Comparison of ENCODE assay signal across 16 cellular contexts in the genomic region with DNA sequence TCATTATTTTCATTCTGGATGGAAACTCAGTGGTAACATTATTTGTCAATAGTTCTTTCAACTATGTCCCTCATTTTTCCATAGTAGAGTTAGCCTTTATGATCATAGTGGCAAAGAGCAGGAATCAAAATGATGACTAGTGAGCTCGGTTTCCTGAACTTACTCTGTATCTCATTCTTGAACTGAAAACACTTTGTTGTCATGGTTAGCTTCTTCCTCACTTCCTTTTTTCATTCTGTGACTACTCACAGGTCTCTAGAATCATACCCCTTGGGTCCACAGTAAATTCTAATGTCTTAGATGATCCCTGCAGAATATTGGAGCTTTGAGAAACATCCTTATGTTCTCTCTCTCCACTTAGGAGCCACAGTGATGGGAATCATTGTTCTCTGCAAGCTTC. TPM values are rescaled to one million over a fixed set of nuclear protein-coding genes. Genes with fewer than 3 reads are reported as not detected.
DNase-seq lines count a peak whose midpoint lies in the region; ATAC-seq, FAIRE-seq and TF ChIP-seq lines count a peak whose summit lies in the region.
"Had no signal": no experiment of that assay in that cellular context is flagged by ENCODE, and none has a peak within 500 bp of the region (broad histone marks: within the 10 kb centered on the region; RNA-seq: fewer than 3 reads in every experiment).

No MANE protein-coding gene starts in this region.

- intact Hi-C loops in pancreas (cut with DNase I): no loop called here

- peaks cover 64% of the 10 kb centered on the region for H3K27me3 Mint-ChIP-seq in activated CD8-positive, alpha-beta memory T cell treated with anti-CD3 and anti-CD28 coated beads, Interleukin-2, amount 10 ng/mL, durations not matched to agents 7 days and 5 days
- H3K27me3 Mint-ChIP-seq in stimulated activated memory B cell treated with anti-CD40 and anti-IgM and Interleukin-4, amounts not matched to agents 10 μg/mL and 1 μg/mL and 100 μg/mL, for 72 hours: peaks cover 31% of the 10 kb centered on the region

- H3K27ac ChIP-seq in pancreas: no peak overlapping the region
- H3K27ac ChIP-seq: A549, esophagus squamous epithelium had no signal

- peak; percentile 48 for ATAC-seq in activated CD8-positive, alpha-beta memory T cell treated with anti-CD3 and anti-CD28 coated beads, Interleukin-2, amount 10 ng/mL, durations not matched to agents 7 days and 5 days
- peak; percentile 73 for ATAC-seq in HG02610 (IDR thresholded peaks at IDR 0.05; ENCODE audit: unreplicated experiment)
- ATAC-seq in stimulated activated memory B cell treated with anti-CD40 and anti-IgM and Interleukin-4, amounts not matched to agents 10 μg/mL and 1 μg/mL and 100 μg/mL, for 72 hours: peak; percentile 77
- ATAC-seq in pancreas: no peak
- ATAC-seq: A549 had no signal

- H3K9me3 ChIP-seq in pancreas: no peaks in the 10 kb centered on the region

- CTCF ChIA-PET in activated CD8-positive, alpha-beta memory T cell treated with anti-CD3 and anti-CD28 coated beads, Interleukin-2, amount 10 ng/mL, durations not matched to agents 7 days and 5 days (lab: Charles Lee): interaction anchor here (0.9 to 6.6 kb wide), 8 partner anchors 12 to 160 kb away, joined by 3 to 59 read pairs (median 4); no protein-coding TSS in a partner anchor

- no peak overlapping the region for H3K4me3 Mint-ChIP-seq in activated CD8-positive, alpha-beta memory T cell treated with anti-CD3 and anti-CD28 coated beads, Interleukin-2, amount 10 ng/mL, durations not matched to agents 7 days and 5 days
- no peak overlapping the region for H3K4me3 Mint-ChIP-seq in stimulated activated memory B cell treated with anti-CD40 and anti-IgM and Interleukin-4, amounts not matched to agents 10 μg/mL and 1 μg/mL and 100 μg/mL, for 72 hours

- H3K27ac Mint-ChIP-seq in activated CD8-positive, alpha-beta memory T cell treated with anti-CD3 and anti-CD28 coated beads, Interleukin-2, amount 10 ng/mL, durations not matched to agents 7 days and 5 days: peak overlapping the region; percentile 0
- H3K27ac Mint-ChIP-seq in stimulated activated memory B cell treated with anti-CD40 and anti-IgM and Interleukin-4, amounts not matched to agents 10 μg/mL and 1 μg/mL and 100 μg/mL, for 72 hours: peak overlapping the region; percentile 25

- peaks cover 6% of the 10 kb centered on the region for H3K36me3 Mint-ChIP-seq in activated CD8-positive, alpha-beta memory T cell treated with anti-CD3 and anti-CD28 coated beads, Interleukin-2, amount 10 ng/mL, durations not matched to agents 7 days and 5 days
- peaks cover 7% of the 10 kb centered on the region for H3K36me3 Mint-ChIP-seq in stimulated activated memory B cell treated with anti-CD40 and anti-IgM and Interleukin-4, amounts not matched to agents 10 μg/mL and 1 μg/mL and 100 μg/mL, for 72 hours

- no peak for DNase-seq in activated CD8-positive, alpha-beta memory T cell treated with anti-CD3 and anti-CD28 coated beads, Interleukin-2, amount 10 ng/mL, durations not matched to agents 7 days and 5 days
- DNase-seq in activated CD8-positive, alpha-beta memory T cell treated with anti-CD3 and anti-CD28 coated beads, Interleukin-2, amount 50 U/mL, for 4 hours: no peak
- DNase-seq in NOMO-1 treated with dmso at 0.1 percent for 144 hours (lab: John Stamatoyannopoulos, UW; ENCODE audit: unreplicated experiment) (peak; percentile 58), frontal cortex (ENCODE audit: low spot score in 2 of 2) (no peak), NCI-H510A treated with DMSO at 0.1 percent for 48 hours (lab: John Stamatoyannopoulos, UW) (no peak), pancreas (no peak)
- DNase-seq: activated CD4-positive, alpha-beta T cell treated with anti-CD3 and anti-CD28 coated beads for 48 hours; activated naive CD4-positive, alpha-beta T cell; esophagus squamous epithelium; NCI-H1417 treated with DMSO at 0.1 percent for 48 hours; nucleus accumbens had no signal

- no peak overlapping the region for H3K4me3 ChIP-seq in pancreas
- H3K4me3 ChIP-seq: A549, esophagus squamous epithelium, lung had no signal

- H3K27me3 ChIP-seq in pancreas: no peaks in the 10 kb centered on the region

- 73 to 83% methylated on average over 1 of the region's 1 CpG for WGBS in pancreas, 2 donors

- FAIRE-seq in frontal cortex (lab: Jason Lieb, UNC) (no peak), pancreas (lab: Jason Lieb, UNC) (no peak)
- FAIRE-seq: A549 had no signal

- no peaks in the 10 kb centered on the region for H3K4me1 ChIP-seq in pancreas
- H3K4me1 ChIP-seq: A549 had no signal

- no peaks in the 10 kb centered on the region for H3K36me3 ChIP-seq in pancreas
- H3K36me3 ChIP-seq: esophagus squamous epithelium had no signal

- H3K9me3 Mint-ChIP-seq in activated CD8-positive, alpha-beta memory T cell treated with anti-CD3 and anti-CD28 coated beads, Interleukin-2, amount 10 ng/mL, durations not matched to agents 7 days and 5 days (ENCODE audit: low read depth): no peaks in the 10 kb centered on the region
- H3K9me3 Mint-ChIP-seq in stimulated activated memory B cell treated with anti-CD40 and anti-IgM and Interleukin-4, amounts not matched to agents 10 μg/mL and 1 μg/mL and 100 μg/mL, for 72 hours: peaks cover 7% of the 10 kb centered on the region

- TF ChIP-seq CTCF in pancreas (IDR thresholded peaks at IDR 0.05): no peak

- peaks cover 19% of the 10 kb centered on the region for H3K4me1 Mint-ChIP-seq in activated CD8-positive, alpha-beta memory T cell treated with anti-CD3 and anti-CD28 coated beads, Interleukin-2, amount 10 ng/mL, durations not matched to agents 7 days and 5 days
- peaks cover 28% of the 10 kb centered on the region for H3K4me1 Mint-ChIP-seq in stimulated activated memory B cell treated with anti-CD40 and anti-IgM and Interleukin-4, amounts not matched to agents 10 μg/mL and 1 μg/mL and 100 μg/mL, for 72 hours

RNA-seq across cellular contexts. Expression of gene RECK, which starts 29.4 kb away (rescaled TPM):
- 1 to 10 TPM; 6.1 to 8.1 TPM for total RNA-seq in activated CD8-positive, alpha-beta memory T cell treated with anti-CD3 and anti-CD28 coated beads, Interleukin-2, amount 10 ng/mL, durations not matched to agents 7 days and 5 days
- 7.3 TPM for total RNA-seq in frontal cortex
- total RNA-seq in pancreas: 1 to 10 TPM in 5 of 6 donors, under 1 TPM in 1; 0.95 to 4.6 (median 1.8) TPM
- polyA plus RNA-seq in pancreas: 1 to 10 TPM; 1.4 to 2.0 TPM

RNA-seq across cellular contexts. Expression of gene OR2S2, which starts 49.4 kb away (rescaled TPM):
- total RNA-seq in activated CD8-positive, alpha-beta memory T cell treated with anti-CD3 and anti-CD28 coated beads, Interleukin-2, amount 10 ng/mL, durations not matched to agents 7 days and 5 days: not detected
- total RNA-seq in frontal cortex (not detected), pancreas (not detected)
- polyA plus RNA-seq in pancreas: not detected
- total RNA-seq: esophagus squamous epithelium, lung, ureter had no signal
- polyA plus RNA-seq: A549, lung had no signal

Comparison
In these comparisons a context has a peak if more than half of its experiments do, and no peak if none do; other contexts are left out.
1. ATAC-seq: peak in activated CD8-positive, alpha-beta memory T cell treated with anti-CD3 and anti-CD28 coated beads, Interleukin-2, amount 10 ng/mL, durations not matched to agents 7 days and 5 days (single experiment), HG02610 (single experiment) and stimulated activated memory B cell treated with anti-CD40 and anti-IgM and Interleukin-4, amounts not matched to agents 10 μg/mL and 1 μg/mL and 100 μg/mL, for 72 hours (single experiment); none in pancreas (0 of 4).